1 cellular context compared by ENCODE assay signal in genomic region chr2:189762551-189763298, GRCh38.
TF ChIP-seq lines count a peak whose summit lies in the region.

A gene with protein sequence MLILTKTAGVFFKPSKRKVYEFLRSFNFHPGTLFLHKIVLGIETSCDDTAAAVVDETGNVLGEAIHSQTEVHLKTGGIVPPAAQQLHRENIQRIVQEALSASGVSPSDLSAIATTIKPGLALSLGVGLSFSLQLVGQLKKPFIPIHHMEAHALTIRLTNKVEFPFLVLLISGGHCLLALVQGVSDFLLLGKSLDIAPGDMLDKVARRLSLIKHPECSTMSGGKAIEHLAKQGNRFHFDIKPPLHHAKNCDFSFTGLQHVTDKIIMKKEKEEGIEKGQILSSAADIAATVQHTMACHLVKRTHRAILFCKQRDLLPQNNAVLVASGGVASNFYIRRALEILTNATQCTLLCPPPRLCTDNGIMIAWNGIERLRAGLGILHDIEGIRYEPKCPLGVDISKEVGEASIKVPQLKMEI (minus strand): TSS chr2:189762792. CDS start chr2:189761640, 1,152 bp downstream.

TF ChIP-seq in HepG2, 621 proteins besides CTCF, POLR2A, EP300 and RAD21 (continued from another document and continues in another):
- TF ChIP-seq FOXA1 (IDR thresholded peaks at IDR 0.05) (no peak), FOXA1 (CRISPR knock-in tag; IDR thresholded peaks at IDR 0.05) (0 out of 2 replicates have a peak, but pooled peaks have one; percentile 35), PHF20 (CRISPR knock-in tag; IDR thresholded peaks at IDR 0.05) (peak; percentile 94), HDAC6 (IDR thresholded peaks at IDR 0.05; ENCODE audit: low read depth, low read length) (no peak), ZMYM2 (CRISPR knock-in tag; IDR thresholded peaks at IDR 0.05) (peak; percentile 89), NFKBIZ (CRISPR knock-in tag; IDR thresholded peaks at IDR 0.05) (0 out of 2 replicates have a peak, but pooled peaks have one; percentile 55), SMC3 (IDR thresholded peaks at IDR 0.05; ENCODE audit: low read length) (no peak), PPARG (CRISPR knock-in tag; conservative IDR thresholded peaks at IDR 0.05) (no peak; the same call in 1 of the 2 replicates), ZBTB4 (CRISPR knock-in tag; IDR thresholded peaks at IDR 0.05; ENCODE audit: borderline replicate concordance) (peak; percentile 76; the same call in 1 of the 2 replicates), ZNF101 (CRISPR knock-in tag; IDR thresholded peaks at IDR 0.05; ENCODE audit: borderline replicate concordance, low read depth) (no peak), PAX8 (CRISPR knock-in tag; IDR thresholded peaks at IDR 0.05; ENCODE audit: borderline replicate concordance) (no peak), THAP11 (CRISPR knock-in tag; IDR thresholded peaks at IDR 0.05) (peak; percentile 88), CREB3 (CRISPR knock-in tag; IDR thresholded peaks at IDR 0.05) (no peak; the same call in 1 of the 2 replicates), SOX5 (CRISPR knock-in tag; IDR thresholded peaks at IDR 0.05; ENCODE audit: borderline replicate concordance) (no peak), ZSCAN9 (CRISPR knock-in tag; IDR thresholded peaks at IDR 0.05; ENCODE audit: borderline replicate concordance) (peak; percentile 66; the same call in 1 of the 2 replicates), MLLT10 (CRISPR knock-in tag; IDR thresholded peaks at IDR 0.05) (no peak), ELF1 (CRISPR knock-in tag; IDR thresholded peaks at IDR 0.05) (peak; percentile 73), FOXM1 (CRISPR knock-in tag; IDR thresholded peaks at IDR 0.05) (no peak), TOPORS (CRISPR knock-in tag; IDR thresholded peaks at IDR 0.05) (peak; percentile 95; the same call in 1 of the 2 replicates), ZNF883 (CRISPR knock-in tag; IDR thresholded peaks at IDR 0.05; ENCODE audit: not compliant biosample characterization) (peak; percentile 85), ZNF281 (CRISPR knock-in tag; IDR thresholded peaks at IDR 0.05; ENCODE audit: borderline replicate concordance) (no peak), TBP (CRISPR knock-in tag; IDR thresholded peaks at IDR 0.05) (no peak), ZFP37 (CRISPR knock-in tag; IDR thresholded peaks at IDR 0.05; ENCODE audit: borderline replicate concordance) (no peak; the same call in 1 of the 2 replicates), HNRNPUL1 (IDR thresholded peaks at IDR 0.05; ENCODE audit: low read depth, low read length) (no peak), ZC3H4 (CRISPR knock-in tag; IDR thresholded peaks at IDR 0.05; ENCODE audit: borderline replicate concordance) (no peak), ZNF841 (CRISPR knock-in tag; IDR thresholded peaks at IDR 0.05; ENCODE audit: borderline replicate concordance) (no peak), SSRP1 (CRISPR knock-in tag; IDR thresholded peaks at IDR 0.05) (peak; percentile 91), ZNF34 (CRISPR knock-in tag; IDR thresholded peaks at IDR 0.05; ENCODE audit: borderline replicate concordance) (no peak), ZMYM3 (CRISPR knock-in tag; IDR thresholded peaks at IDR 0.05) (peak; percentile 76; the same call in 1 of the 2 replicates), ZNF576 (CRISPR knock-in tag; IDR thresholded peaks at IDR 0.05) (no peak), NCOA2 (CRISPR knock-in tag; IDR thresholded peaks at IDR 0.05) (no peak), ZNF350 (CRISPR knock-in tag; IDR thresholded peaks at IDR 0.05; ENCODE audit: borderline replicate concordance, low read depth) (no peak; the same call in 1 of the 2 replicates), ZNF274 (CRISPR knock-in tag; IDR thresholded peaks at IDR 0.05) (no peak), ZNF225 (CRISPR knock-in tag; IDR thresholded peaks at IDR 0.05) (peak; percentile 68; the same call in 1 of the 2 replicates), FOXK2 (IDR thresholded peaks at IDR 0.05) (no peak), SRSF4 (IDR thresholded peaks at IDR 0.05; ENCODE audit: low read depth, low read length, poor library complexity, severe bottlenecking) (no peak), BRCA1 (CRISPR knock-in tag; IDR thresholded peaks at IDR 0.05) (peak; percentile 92), ZNF354B (CRISPR knock-in tag; IDR thresholded peaks at IDR 0.05) (0 out of 2 replicates have a peak, but pooled peaks have one; percentile 36)
- TF ChIP-seq, protein P1, sequence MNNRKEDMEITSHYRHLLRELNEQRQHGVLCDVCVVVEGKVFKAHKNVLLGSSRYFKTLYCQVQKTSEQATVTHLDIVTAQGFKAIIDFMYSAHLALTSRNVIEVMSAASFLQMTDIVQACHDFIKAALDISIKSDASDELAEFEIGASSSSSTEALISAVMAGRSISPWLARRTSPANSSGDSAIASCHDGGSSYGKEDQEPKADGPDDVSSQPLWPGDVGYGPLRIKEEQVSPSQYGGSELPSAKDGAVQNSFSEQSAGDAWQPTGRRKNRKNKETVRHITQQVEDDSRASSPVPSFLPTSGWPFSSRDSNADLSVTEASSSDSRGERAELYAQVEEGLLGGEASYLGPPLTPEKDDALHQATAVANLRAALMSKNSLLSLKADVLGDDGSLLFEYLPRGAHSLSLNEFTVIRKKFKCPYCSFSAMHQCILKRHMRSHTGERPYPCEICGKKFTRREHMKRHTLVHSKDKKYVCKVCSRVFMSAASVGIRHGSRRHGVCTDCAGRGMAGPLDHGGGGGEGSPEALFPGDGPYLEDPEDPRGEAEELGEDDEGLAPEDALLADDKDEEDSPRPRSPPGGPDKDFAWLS (CRISPR knock-in tag; IDR thresholded peaks at IDR 0.05; ENCODE audit: borderline replicate concordance), result no peak
- TF ChIP-seq, protein P2, sequence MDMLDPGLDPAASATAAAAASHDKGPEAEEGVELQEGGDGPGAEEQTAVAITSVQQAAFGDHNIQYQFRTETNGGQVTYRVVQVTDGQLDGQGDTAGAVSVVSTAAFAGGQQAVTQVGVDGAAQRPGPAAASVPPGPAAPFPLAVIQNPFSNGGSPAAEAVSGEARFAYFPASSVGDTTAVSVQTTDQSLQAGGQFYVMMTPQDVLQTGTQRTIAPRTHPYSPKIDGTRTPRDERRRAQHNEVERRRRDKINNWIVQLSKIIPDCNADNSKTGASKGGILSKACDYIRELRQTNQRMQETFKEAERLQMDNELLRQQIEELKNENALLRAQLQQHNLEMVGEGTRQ (IDR thresholded peaks at IDR 0.05; ENCODE audit: low read depth, low read length), result no peak; the same call in 1 of the 2 replicates
- TF ChIP-seq, protein P2 (CRISPR knock-in tag; IDR thresholded peaks at IDR 0.05; ENCODE audit: borderline replicate concordance), result peak; percentile 89
- TF ChIP-seq, protein P3, sequence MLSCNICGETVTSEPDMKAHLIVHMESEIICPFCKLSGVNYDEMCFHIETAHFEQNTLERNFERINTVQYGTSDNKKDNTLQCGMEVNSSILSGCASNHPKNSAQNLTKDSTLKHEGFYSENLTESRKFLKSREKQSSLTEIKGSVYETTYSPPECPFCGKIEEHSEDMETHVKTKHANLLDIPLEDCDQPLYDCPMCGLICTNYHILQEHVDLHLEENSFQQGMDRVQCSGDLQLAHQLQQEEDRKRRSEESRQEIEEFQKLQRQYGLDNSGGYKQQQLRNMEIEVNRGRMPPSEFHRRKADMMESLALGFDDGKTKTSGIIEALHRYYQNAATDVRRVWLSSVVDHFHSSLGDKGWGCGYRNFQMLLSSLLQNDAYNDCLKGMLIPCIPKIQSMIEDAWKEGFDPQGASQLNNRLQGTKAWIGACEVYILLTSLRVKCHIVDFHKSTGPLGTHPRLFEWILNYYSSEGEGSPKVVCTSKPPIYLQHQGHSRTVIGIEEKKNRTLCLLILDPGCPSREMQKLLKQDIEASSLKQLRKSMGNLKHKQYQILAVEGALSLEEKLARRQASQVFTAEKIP (CRISPR knock-in tag; IDR thresholded peaks at IDR 0.05; ENCODE audit: borderline replicate concordance), result no peak
- TF ChIP-seq, protein P4, sequence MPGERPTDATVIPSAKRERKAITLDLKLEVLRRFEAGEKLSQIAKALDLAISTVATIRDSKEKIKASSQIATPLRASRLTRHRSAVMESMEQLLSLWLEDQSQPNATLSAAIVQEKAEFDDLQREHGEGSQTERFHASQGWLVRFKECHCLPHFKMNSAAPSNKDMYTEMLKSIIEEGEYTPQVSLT (CRISPR knock-in tag; IDR thresholded peaks at IDR 0.05; ENCODE audit: borderline replicate concordance, low read depth), result peak; percentile 76; the same call in 1 of the 2 replicates
